ENCODE assay signal across 24 cellular contexts in the genomic region with DNA sequence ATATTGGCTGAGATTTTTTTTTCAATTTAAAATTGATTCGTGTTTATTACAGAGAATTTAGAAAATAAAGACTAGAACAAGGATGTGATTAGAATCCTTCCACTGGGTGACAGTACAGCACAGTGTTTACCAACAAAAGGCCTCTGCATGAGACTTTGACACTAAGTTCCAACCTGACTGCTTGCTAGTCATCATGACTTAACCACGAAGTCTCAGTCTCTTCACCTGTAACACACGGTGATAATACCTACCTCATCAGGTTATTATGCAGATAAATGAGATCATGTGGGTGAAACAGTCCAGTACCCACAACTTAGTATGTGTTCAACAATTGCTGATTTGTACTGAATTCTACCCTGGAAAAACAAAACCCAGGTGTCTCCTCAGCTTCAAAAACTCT.
"Had no signal": no experiment of that assay in that cellular context is flagged by ENCODE, and none has a peak within 500 bp of the region (broad histone marks: within the 10 kb centered on the region; RNA-seq: fewer than 3 reads in every experiment).

No MANE protein-coding gene starts in this region.

- H3K27ac ChIP-seq: hepatocyte, left lung, lower lobe of right lung, neural progenitor cell, neutrophil, parathyroid adenoma, right atrium auricular region, skin epidermis, spleen, tibial nerve, uterus had no signal

- H3K79me2 ChIP-seq: hepatocyte, parathyroid adenoma had no signal

- H3K4me2 ChIP-seq: hepatocyte, neural progenitor cell had no signal

- H3K4me1 ChIP-seq: left lung, lower lobe of right lung, neural progenitor cell, right atrium auricular region, spleen, tibial nerve, uterus had no signal

- H3K9ac ChIP-seq: neural progenitor cell, parathyroid adenoma had no signal

- H3K4me3 ChIP-seq: hepatocyte, left lung, lower lobe of right lung, neural progenitor cell, right atrium auricular region, skin epidermis, spleen, tibial nerve, uterus had no signal

- DNase-seq: islet precursor cell; left colon; left lung; lower lobe of right lung; mesendoderm; naive B cell; natural killer cell; nephron progenitor cell; occipital lobe; spleen; stimulated activated CD4-positive, alpha-beta T cell treated with anti-CD3 and anti-CD28 coated beads, Interleukin-4, amount 100 ng/mL, for 24 hours; stimulated activated naive CD4-positive, alpha-beta T cell treated with Interleukin-2 at 50 U/mL for 16 hours; stimulated activated naive CD8-positive, alpha-beta T cell treated with anti-CD3 and anti-CD28 coated beads, Interleukin-15, amount 100 ng/mL, for 72 hours; substantia nigra; uterus had no signal

- ATAC-seq: left colon; left lung; lower lobe of right lung; natural killer cell; sciatic nerve; stimulated activated effector memory CD8-positive, alpha-beta T cell treated with anti-CD3 and anti-CD28 coated beads, Interleukin-12 subunit alpha, Interleukin-12 subunit beta, amount 100 ng/mL, for 72 hours; stimulated activated naive CD8-positive, alpha-beta T cell treated with anti-CD3 and anti-CD28 coated beads, Interleukin-15, amount 100 ng/mL, for 72 hours had no signal

- H3K36me3 ChIP-seq: left lung, lower lobe of right lung, neural progenitor cell, neutrophil, right atrium auricular region, uterus had no signal

- H2AFZ ChIP-seq: hepatocyte, neural progenitor cell, parathyroid adenoma had no signal

- H3K9me3 ChIP-seq: left lung, lower lobe of right lung, neutrophil, right atrium auricular region, tibial nerve, uterus had no signal

- H3K27me3 ChIP-seq: hepatocyte, left lung, neural progenitor cell, neutrophil, right atrium auricular region, spleen, tibial nerve, uterus had no signal
